Comparison of ENCODE assay signal across 16 cellular contexts in genomic region chr9:89001917-89002540, GRCh38. TPM values are rescaled to one million over a fixed set of nuclear protein-coding genes. Genes with fewer than 3 reads are reported as not detected.
"Had no signal": no experiment of that assay in that cellular context is flagged by ENCODE, and none has a peak within 500 bp of the region (broad histone marks: within the 10 kb centered on the region; RNA-seq: fewer than 3 reads in every experiment).

No MANE protein-coding gene starts in this region.

- H3K9me3 ChIP-seq: gastrocnemius medialis, mucosa of descending colon, ovary, stomach, upper lobe of left lung had no signal

- H3K27ac ChIP-seq: gastrocnemius medialis, ovary had no signal

- H3K36me3 ChIP-seq: gastrocnemius medialis, ovary, upper lobe of left lung had no signal

- H3K36me3 Mint-ChIP-seq: naive thymus-derived CD8-positive, alpha-beta T cell had no signal

- DNase-seq: effector CD8-positive, alpha-beta T cell; gastrocnemius medialis; glutamatergic neuron; islet precursor cell; mucosa of descending colon; naive thymus-derived CD8-positive, alpha-beta T cell; nucleus accumbens; ovary; small intestine; stimulated activated CD4-positive, alpha-beta T cell treated with anti-CD3 and anti-CD28 coated beads, Interleukin-12 subunit alpha, Interleukin-12 subunit beta, amount 100 ng/mL, for 4 hours; stimulated activated naive CD4-positive, alpha-beta T cell; stomach had no signal

- H3K9me3 Mint-ChIP-seq: naive thymus-derived CD8-positive, alpha-beta T cell; neural crest cell had no signal

- H3K4me3 Mint-ChIP-seq: neural crest cell had no signal

- H3K4me3 ChIP-seq: gastrocnemius medialis, mucosa of descending colon, ovary had no signal

- H3K27me3 ChIP-seq: ovary, stomach, upper lobe of left lung had no signal

- ATAC-seq: esophagus mucosa; gastrocnemius medialis; mucosa of descending colon; naive thymus-derived CD8-positive, alpha-beta T cell; right cardiac atrium had no signal

RNA-seq across cellular contexts. Expression of gene S1PR3, which starts 10.8 kb away (rescaled TPM):
- total RNA-seq: naive thymus-derived CD8-positive, alpha-beta T cell had no signal
- polyA plus RNA-seq: naive thymus-derived CD8-positive, alpha-beta T cell had no signal
